In the genomic region with DNA sequence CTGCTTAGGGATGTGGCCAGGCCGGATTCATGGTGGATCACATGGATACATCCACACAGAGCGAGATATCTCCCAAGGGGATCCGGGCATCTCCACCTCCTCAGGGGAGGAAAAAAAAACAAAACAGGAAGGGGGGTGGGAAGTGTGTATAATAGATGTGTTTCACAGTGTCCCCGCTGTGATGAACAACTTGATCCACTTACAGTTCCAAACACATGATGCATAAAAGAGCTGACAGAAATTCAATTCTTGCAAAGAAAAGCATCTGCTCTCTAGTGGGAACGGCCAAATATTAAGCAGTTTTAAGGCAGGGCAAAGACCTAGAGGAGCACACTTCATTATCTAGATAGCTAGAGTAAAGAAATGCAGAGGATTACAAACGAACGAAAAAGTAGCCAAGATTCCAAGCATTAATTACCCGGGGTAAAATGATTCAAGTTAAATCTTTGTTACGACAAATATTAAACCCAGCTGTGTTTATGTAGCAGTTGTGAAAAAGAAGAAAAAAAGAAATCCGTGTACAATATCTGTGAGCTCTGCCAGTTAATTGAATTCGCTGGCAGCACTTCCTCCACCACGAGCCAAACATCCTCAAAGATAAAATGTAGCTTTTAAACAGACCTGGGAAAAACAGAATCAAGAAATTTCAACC, we compare ENCODE assay signal across 12 cellular contexts.
DNase-seq lines count a peak whose midpoint lies in the region; ATAC-seq and TF ChIP-seq lines count a peak whose summit lies in the region.
"Had no signal": no experiment of that assay in that cellular context is flagged by ENCODE, and none has a peak within 500 bp of the region (broad histone marks: within the 10 kb centered on the region; RNA-seq: fewer than 3 reads in every experiment).

No MANE protein-coding gene starts in this region.

- peak overlapping the region in 2 of 4 donors; percentile 32 to 63 for H3K27ac ChIP-seq in esophagus squamous epithelium

- 10 to 17% methylated on average over 12 of the region's 12 CpGs for WGBS in esophagus squamous epithelium, 2 donors

- H3K9me3 Mint-ChIP-seq in nephron = peaks cover 3% of the 10 kb centered on the region
- H3K9me3 Mint-ChIP-seq in activated naive CD8-positive, alpha-beta T cell treated with anti-CD3 and anti-CD28 coated beads, Interleukin-2, amount 50 U/mL, for 24 hours = no peaks in the 10 kb centered on the region

- peaks cover 0 to 23% (median 0%) of the 10 kb centered on the region in 3 donors for H3K4me1 ChIP-seq in esophagus squamous epithelium
- H3K4me1 ChIP-seq: Caco-2 had no signal

- no peak overlapping the region for H3K4me3 ChIP-seq in AG10803 (ENCODE audit: low read length)
- H3K4me3 ChIP-seq in esophagus squamous epithelium = no peak overlapping the region

- peak overlapping the region; percentile 35 to 62 (median 56) for H3K27ac Mint-ChIP-seq in nephron
- H3K27ac Mint-ChIP-seq in activated naive CD8-positive, alpha-beta T cell treated with anti-CD3 and anti-CD28 coated beads, Interleukin-2, amount 50 U/mL, for 24 hours = no peak overlapping the region

- no peaks in the 10 kb centered on the region for H3K27me3 Mint-ChIP-seq in nephron (ENCODE audit: low read depth)
- H3K27me3 Mint-ChIP-seq in activated naive CD8-positive, alpha-beta T cell treated with anti-CD3 and anti-CD28 coated beads, Interleukin-2, amount 50 U/mL, for 24 hours = no peaks in the 10 kb centered on the region

- H3K36me3 Mint-ChIP-seq in nephron (ENCODE audit: low read depth) = peaks cover 14% of the 10 kb centered on the region
- peaks cover 25% of the 10 kb centered on the region for H3K36me3 Mint-ChIP-seq in activated naive CD8-positive, alpha-beta T cell treated with anti-CD3 and anti-CD28 coated beads, Interleukin-2, amount 50 U/mL, for 24 hours (ENCODE audit: low read depth)

- intact Hi-C loops in esophagus squamous epithelium (cut with DNase I) = no loop called here

- no peaks in the 10 kb centered on the region for H3K36me3 ChIP-seq in esophagus squamous epithelium

- TF ChIP-seq CTCF in AG10803 (conservative IDR thresholded peaks at IDR 0.05; ENCODE audit: low read length) = no peak
- no peak for TF ChIP-seq CTCF in nephron (IDR thresholded peaks at IDR 0.05; ENCODE audit: unreplicated experiment in 3 of 3)
- TF ChIP-seq CTCF in esophagus squamous epithelium (IDR thresholded peaks at IDR 0.05) = no peak

- no peaks in the 10 kb centered on the region for H3K27me3 ChIP-seq in esophagus squamous epithelium

- H3K4me1 Mint-ChIP-seq in nephron = peaks cover 28% of the 10 kb centered on the region
- peaks cover 11% of the 10 kb centered on the region for H3K4me1 Mint-ChIP-seq in activated naive CD8-positive, alpha-beta T cell treated with anti-CD3 and anti-CD28 coated beads, Interleukin-2, amount 50 U/mL, for 24 hours

- DNase-seq in AG10803 (ENCODE audit: low read depth) = peak; percentile 72
- peak; percentile 27 for DNase-seq in NCI-H187 treated with DMSO at 0.1 percent for 48 hours (lab: John Stamatoyannopoulos, UW)
- DNase-seq in dermis blood vessel endothelial cell = peak; percentile 32
- DNase-seq in activated naive CD8-positive, alpha-beta T cell treated with anti-CD3 and anti-CD28 coated beads, Interleukin-2, amount 50 U/mL, for 24 hours = no peak
- no peak for DNase-seq in ureter (ENCODE audit: low spot score)
- no peak for DNase-seq in esophagus squamous epithelium (lab: John Stamatoyannopoulos, UW)
- DNase-seq: activated T-cell treated with anti-CD3 and anti-CD28 coated beads, Interleukin-2, amount 50 U/mL, for 48 hours; Caco-2; islet precursor cell; posterior cingulate gyrus had no signal

- peak overlapping the region; percentile 1 to 8 (median 2) for H3K4me3 Mint-ChIP-seq in nephron
- no peak overlapping the region for H3K4me3 Mint-ChIP-seq in activated naive CD8-positive, alpha-beta T cell treated with anti-CD3 and anti-CD28 coated beads, Interleukin-2, amount 50 U/mL, for 24 hours

- H3K9me3 ChIP-seq in esophagus squamous epithelium = no peaks in the 10 kb centered on the region
- H3K9me3 ChIP-seq: Caco-2 had no signal

- no peak for ATAC-seq in activated naive CD8-positive, alpha-beta T cell treated with anti-CD3 and anti-CD28 coated beads, Interleukin-2, amount 50 U/mL, for 24 hours
- no peak for ATAC-seq in HG02798 (IDR thresholded peaks at IDR 0.05; ENCODE audit: poor library complexity, unreplicated experiment)

- no peak for TF ChIP-seq POLR2A in esophagus squamous epithelium (IDR thresholded peaks at IDR 0.05)

Comparison
In these comparisons a context has a peak if more than half of its experiments do, and no peak if none do; other contexts are left out.
1. DNase-seq: peak in AG10803 (single experiment), NCI-H187 treated with DMSO at 0.1 percent for 48 hours (single experiment) and dermis blood vessel endothelial cell (single experiment); none in activated naive CD8-positive, alpha-beta T cell treated with anti-CD3 and anti-CD28 coated beads, Interleukin-2, amount 50 U/mL, for 24 hours (single experiment), ureter (single experiment) and esophagus squamous epithelium (single experiment).